Comparison of ENCODE assay signal across 11 cellular contexts in the genomic region with DNA sequence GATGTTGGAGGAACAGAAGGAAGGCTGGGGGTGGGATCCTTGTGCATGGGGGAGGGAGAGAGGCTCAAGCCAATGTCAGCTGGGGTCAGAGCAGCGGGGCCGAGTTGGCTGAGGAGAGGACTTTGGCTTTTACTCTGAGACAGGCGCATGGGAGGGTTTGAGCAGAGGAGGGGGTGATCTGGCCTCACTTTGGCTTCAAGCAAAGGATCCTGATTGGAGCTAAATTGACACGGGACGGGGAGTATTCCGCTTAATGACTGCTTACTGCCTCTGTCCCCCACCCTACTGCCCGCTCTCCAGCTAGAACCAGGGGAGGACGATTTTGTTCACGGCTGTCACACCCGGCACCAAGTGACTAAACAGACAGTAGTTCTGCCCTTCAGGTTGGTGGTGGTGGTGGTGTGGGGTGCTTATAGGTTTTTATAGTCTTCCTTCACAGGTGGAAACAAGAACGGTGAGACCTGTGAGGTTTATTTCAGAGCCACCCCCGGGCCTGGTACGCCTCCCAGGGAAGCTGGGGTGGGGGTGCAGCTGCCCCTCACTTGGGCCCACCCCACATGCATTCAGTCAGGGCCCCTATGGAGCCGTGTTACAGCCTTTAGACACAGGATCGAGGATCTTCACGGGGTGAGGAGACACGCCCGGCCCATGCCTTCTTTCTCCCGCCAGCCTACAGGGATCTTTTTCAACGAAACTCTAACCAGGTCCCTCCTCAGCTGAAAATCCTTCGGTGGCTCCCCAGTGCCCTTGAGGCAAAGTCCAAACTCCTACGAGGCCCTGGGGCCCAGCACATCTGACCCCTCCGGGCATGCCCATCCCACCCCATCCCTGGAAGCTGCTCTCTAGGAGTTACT. TPM values are rescaled to one million over a fixed set of nuclear protein-coding genes. Genes with fewer than 3 reads are reported as not detected.
DNase-seq lines count a peak whose midpoint lies in the region; ATAC-seq and TF ChIP-seq lines count a peak whose summit lies in the region.
"Had no signal": no experiment of that assay in that cellular context is flagged by ENCODE, and none has a peak within 500 bp of the region (broad histone marks: within the 10 kb centered on the region; RNA-seq: fewer than 3 reads in every experiment).

No MANE protein-coding gene starts in this region.

- H3K4me3 ChIP-seq in CD8-positive, alpha-beta T cell (ENCODE audit: low read depth, low read length) = no peak overlapping the region

- no peak for TF ChIP-seq CTCF in CD8-positive, alpha-beta T cell (IDR thresholded peaks at IDR 0.05)
- TF ChIP-seq CTCF in nephron progenitor cell (IDR thresholded peaks at IDR 0.05) = no peak

- no peak for ATAC-seq in CD8-positive, alpha-beta T cell
- ATAC-seq in HG03196 (IDR thresholded peaks at IDR 0.05; ENCODE audit: unreplicated experiment) (peak; percentile 3), GM18502 (IDR thresholded peaks at IDR 0.05; ENCODE audit: poor library complexity, unreplicated experiment) (no peak), GM18907 (IDR thresholded peaks at IDR 0.05; ENCODE audit: unreplicated experiment) (no peak), HG03432 (IDR thresholded peaks at IDR 0.05; ENCODE audit: unreplicated experiment) (no peak)
- ATAC-seq in central memory CD8-positive, alpha-beta T cell (replicated peaks; ENCODE audit: extremely low read depth, poor library complexity, severe bottlenecking) = no peak

- no peak overlapping the region for H3K27ac ChIP-seq in CD8-positive, alpha-beta T cell (ENCODE audit: low read depth, low read length)
- H3K27ac ChIP-seq: ovary had no signal

- CTCF ChIA-PET in CD8-positive, alpha-beta T cell (lab: Charles Lee) = interaction anchor here (0.9 to 15.6 kb wide), 12 partner anchors 8 to 206 kb away, joined by 3 to 343 read pairs (median 6); no protein-coding TSS in a partner anchor

- no peaks in the 10 kb centered on the region for H3K36me3 ChIP-seq in CD8-positive, alpha-beta T cell (ENCODE audit: insufficient read depth, low read length)
- H3K36me3 ChIP-seq: ovary had no signal

- H3K27me3 ChIP-seq in CD8-positive, alpha-beta T cell (ENCODE audit: insufficient read depth, low read length) = no peaks in the 10 kb centered on the region
- H3K27me3 ChIP-seq: ovary had no signal

- H3K9me3 ChIP-seq in CD8-positive, alpha-beta T cell (ENCODE audit: low read length) = no peaks in the 10 kb centered on the region
- H3K9me3 ChIP-seq: ovary had no signal

- peak overlapping the region; percentile 66 for H3K4me3 Mint-ChIP-seq in CD8-positive, alpha-beta T cell
- H3K4me3 Mint-ChIP-seq in central memory CD8-positive, alpha-beta T cell = peak overlapping the region; percentile 65
- peak overlapping the region; percentile 76 for H3K4me3 Mint-ChIP-seq in nephron progenitor cell

- no peaks in the 10 kb centered on the region for H3K27me3 Mint-ChIP-seq in CD8-positive, alpha-beta T cell (ENCODE audit: low read depth)
- H3K27me3 Mint-ChIP-seq in central memory CD8-positive, alpha-beta T cell = no peaks in the 10 kb centered on the region
- H3K27me3 Mint-ChIP-seq in nephron progenitor cell (ENCODE audit: low read depth, poor library complexity) = peaks cover 14% of the 10 kb centered on the region

- peaks cover 28% of the 10 kb centered on the region for H3K4me1 Mint-ChIP-seq in CD8-positive, alpha-beta T cell (ENCODE audit: low read depth)
- peaks cover 7% of the 10 kb centered on the region for H3K4me1 Mint-ChIP-seq in central memory CD8-positive, alpha-beta T cell
- peaks cover 67% of the 10 kb centered on the region for H3K4me1 Mint-ChIP-seq in nephron progenitor cell

- intact Hi-C loops in CD8-positive, alpha-beta T cell (cut with DNase I, micrococcal nuclease) = loop anchor here (1.0 to 10.0 kb wide), 5 partner anchors 45 to 529 kb away; partner anchors contain the start of genes RNF114 (in 2 of the 2) and PTPN1 (in 1 of the 2)

- H3K36me3 Mint-ChIP-seq in CD8-positive, alpha-beta T cell = no peaks in the 10 kb centered on the region
- H3K36me3 Mint-ChIP-seq in central memory CD8-positive, alpha-beta T cell (ENCODE audit: insufficient read depth) = peaks cover 18% of the 10 kb centered on the region
- H3K36me3 Mint-ChIP-seq in nephron progenitor cell (ENCODE audit: low read depth) = peaks cover 7% of the 10 kb centered on the region

- peaks cover 24% of the 10 kb centered on the region for H3K4me1 ChIP-seq in CD8-positive, alpha-beta T cell (ENCODE audit: insufficient read depth, low read length)

- POLR2A ChIA-PET in CD8-positive, alpha-beta T cell (lab: Charles Lee) = interaction anchor here (0.7 to 2.3 kb wide), 3 partner anchors 45 to 90 kb away, joined by 3 to 6 read pairs (median 3); partner anchors contain the start of gene RNF114

- no peak overlapping the region for H3K27ac Mint-ChIP-seq in CD8-positive, alpha-beta T cell
- H3K27ac Mint-ChIP-seq in central memory CD8-positive, alpha-beta T cell (ENCODE audit: low read depth) = peak overlapping the region; percentile 47
- H3K27ac Mint-ChIP-seq in nephron progenitor cell = no peak overlapping the region

- H3K9me3 Mint-ChIP-seq in CD8-positive, alpha-beta T cell = no peaks in the 10 kb centered on the region
- no peaks in the 10 kb centered on the region for H3K9me3 Mint-ChIP-seq in central memory CD8-positive, alpha-beta T cell
- H3K9me3 Mint-ChIP-seq in nephron progenitor cell = no peaks in the 10 kb centered on the region

- DNase-seq in CD8-positive, alpha-beta T cell = no peak
- no peak for DNase-seq in central memory CD8-positive, alpha-beta T cell (ENCODE audit: low spot score in 2 of 2)
- no peak for DNase-seq in nephron progenitor cell
- no peak for DNase-seq in GDM1 (lab: John Stamatoyannopoulos, UW)
- DNase-seq: KG1, kidney glomerular epithelial cell had no signal

RNA-seq across cellular contexts. Expression of gene SNAI1, which starts 1.3 kb away (rescaled TPM):
- total RNA-seq in CD8-positive, alpha-beta T cell = 1 to 10 TPM; 3.0 to 3.1 TPM

RNA-seq across cellular contexts. Expression of gene RNF114, which starts 45.2 kb away (rescaled TPM):
- 100 to 1,000 TPM; 137 to 151 TPM for total RNA-seq in CD8-positive, alpha-beta T cell
